In the genomic region with DNA sequence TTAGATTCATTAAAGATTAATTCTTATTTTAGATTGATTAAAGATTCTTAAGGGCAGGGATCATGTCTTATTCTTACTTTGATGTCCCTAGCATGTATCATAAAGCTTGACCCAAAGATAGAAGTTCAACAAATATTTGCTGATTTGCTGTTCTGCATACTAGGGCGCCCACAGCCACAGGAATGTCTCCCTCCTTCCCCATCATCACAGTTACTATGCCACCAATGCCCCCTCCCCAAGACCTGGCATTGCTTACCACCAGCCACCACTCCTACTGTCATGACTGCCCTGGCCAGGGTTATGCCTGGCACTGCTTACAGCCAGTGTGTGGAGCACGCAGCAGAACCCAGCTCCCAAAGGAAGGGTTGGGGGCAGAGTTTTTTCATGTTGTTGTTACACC, we compare ENCODE assay signal across 22 cellular contexts.
"Had no signal": no experiment of that assay in that cellular context is flagged by ENCODE, and none has a peak within 500 bp of the region (broad histone marks: within the 10 kb centered on the region; RNA-seq: fewer than 3 reads in every experiment).

No MANE protein-coding gene starts in this region.

- H3K9me3 ChIP-seq: Peyer's patch, SJSA1 had no signal

- H3K4me3 ChIP-seq: PC-9, Peyer's patch, SJSA1, SK-N-MC had no signal

- H3K27ac ChIP-seq: HL-60, PC-9, Peyer's patch, SJSA1, SK-N-MC had no signal

- H3K36me3 ChIP-seq: Peyer's patch, SJSA1 had no signal

- H3K27me3 ChIP-seq: Peyer's patch, SJSA1 had no signal

- H3K4me2 ChIP-seq: PC-9 had no signal

- DNase-seq: KBM-7, MV-4-11, NCI-H1048, NCI-H1105, NCI-H1417, NCI-H1436 treated with DMSO at 0.1 percent for 48 hours, NCI-H1694, NCI-H187 treated with DMSO at 0.1 percent for 48 hours, NCI-H2029 treated with DMSO at 0.1 percent for 48 hours, NCI-H446, NCI-H510A, NCI-H524 treated with DMSO at 0.1 percent for 48 hours, NCI-H69, NCI-H774, PC-9, Peyer's patch, Right ventricle myocardium superior, RPMI8226, SIG-M5 had no signal

- H2AFZ ChIP-seq: PC-9 had no signal

- H3K4me1 ChIP-seq: Peyer's patch, SJSA1 had no signal
